In genomic region chr1:74012583-74012982, GRCh38 we compare ENCODE assay signal across 30 cellular contexts.
"Had no signal": no experiment of that assay in that cellular context is flagged by ENCODE, and none has a peak within 500 bp of the region (broad histone marks: within the 10 kb centered on the region; RNA-seq: fewer than 3 reads in every experiment).

No MANE protein-coding gene starts in this region.

- H3K4me3 ChIP-seq: body of pancreas, breast epithelium, SJCRH30, SK-N-MC had no signal

- FAIRE-seq: astrocyte had no signal

- ATAC-seq: activated CD4-positive, alpha-beta T cell treated with anti-CD3 and anti-CD28 coated beads for 36 hours; activated CD4-positive, CD25-positive, alpha-beta regulatory T cell treated with anti-CD3 and anti-CD28 coated beads, Interleukin-2, amount 50 U/mL, for 24 hours; activated CD8-positive, alpha-beta T cell treated with anti-CD3 and anti-CD28 coated beads, Interleukin-2, amount 10 ng/mL, durations not matched to agents 7 days and 5 days; body of pancreas; WTC11 had no signal

- H3K9me3 Mint-ChIP-seq: activated CD4-positive, alpha-beta T cell treated with anti-CD3 and anti-CD28 coated beads, Interleukin-2, amount 10 ng/mL, durations not matched to agents 7 days and 5 days; activated naive CD4-positive, alpha-beta T cell treated with anti-CD3 and anti-CD28 coated beads, Interleukin-2, amount 50 U/mL, for 24 hours; activated naive CD8-positive, alpha-beta T cell treated with anti-CD3 and anti-CD28 coated beads, Interleukin-2, amount 10 ng/mL, durations not matched to agents 7 days and 5 days; activated T-cell treated with anti-CD3 and anti-CD28 coated beads, Interleukin-2, amount 50 U/mL, for 24 hours; activated T-helper 2 cell treated with anti-CD3 and anti-CD28 coated beads, Interferon-gamma antibody, Interleukin-2, Interleukin-4, amounts not matched to agents 10 μg/mL and 5 μg/mL and 100 μg/mL, durations not matched to agents 14 hours and 24 hours and 36 hours; T-helper 1 cell treated with Interleukin-12 subunit alpha and Interleukin-12 subunit beta and Interleukin-4 antibody, amounts not matched to agents 30 μg/mL and 1 μg/mL, for 36 hours; T-helper 2 cell treated with Interferon-gamma antibody and Interleukin-4, amounts not matched to agents 5 μg/mL and 100 μg/mL, for 36 hours had no signal

- H3K27ac ChIP-seq: body of pancreas, breast epithelium, SJCRH30, SK-N-MC had no signal

- H3K27me3 ChIP-seq: body of pancreas, breast epithelium, SJCRH30 had no signal

- H3K4me1 ChIP-seq: body of pancreas, breast epithelium, SJCRH30 had no signal

- H3K36me3 Mint-ChIP-seq: activated naive CD4-positive, alpha-beta T cell treated with anti-CD3 and anti-CD28 coated beads, Interleukin-2, amount 50 U/mL, for 24 hours; activated naive CD8-positive, alpha-beta T cell treated with anti-CD3 and anti-CD28 coated beads, Interleukin-2, amount 10 ng/mL, durations not matched to agents 7 days and 5 days; WTC11 had no signal

- H3K4me3 Mint-ChIP-seq: activated CD4-positive, alpha-beta T cell treated with anti-CD3 and anti-CD28 coated beads for 36 hours; activated CD4-positive, alpha-beta T cell treated with anti-CD3 and anti-CD28 coated beads, Interleukin-2, amount 10 ng/mL, durations not matched to agents 7 days and 5 days; activated CD8-positive, alpha-beta T cell treated with anti-CD3 and anti-CD28 coated beads, Interleukin-2, amount 10 ng/mL, durations not matched to agents 7 days and 5 days; activated naive CD4-positive, alpha-beta T cell treated with anti-CD3 and anti-CD28 coated beads, Interleukin-2, amount 50 U/mL, for 24 hours; activated naive CD8-positive, alpha-beta T cell treated with anti-CD3 and anti-CD28 coated beads, Interleukin-2, amount 10 ng/mL, durations not matched to agents 7 days and 5 days; activated T-cell treated with anti-CD3 and anti-CD28 coated beads, Interleukin-2, amount 50 U/mL, for 24 hours; T-helper 1 cell treated with Interleukin-12 subunit alpha and Interleukin-12 subunit beta and Interleukin-4 antibody, amounts not matched to agents 30 μg/mL and 1 μg/mL, for 36 hours; T-helper 2 cell treated with Interferon-gamma antibody and Interleukin-4, amounts not matched to agents 5 μg/mL and 100 μg/mL, for 36 hours; WTC11 had no signal

- H3K9me3 ChIP-seq: body of pancreas, breast epithelium, SJCRH30 had no signal

- H3K36me3 ChIP-seq: breast epithelium, SJCRH30 had no signal

- H3K27me3 Mint-ChIP-seq: activated CD4-positive, alpha-beta T cell treated with anti-CD3 and anti-CD28 coated beads for 36 hours; activated CD4-positive, alpha-beta T cell treated with anti-CD3 and anti-CD28 coated beads, Interleukin-2, amount 10 ng/mL, durations not matched to agents 7 days and 5 days; activated naive CD8-positive, alpha-beta T cell treated with anti-CD3 and anti-CD28 coated beads, Interleukin-2, amount 10 ng/mL, durations not matched to agents 7 days and 5 days; activated T-cell treated with anti-CD3 and anti-CD28 coated beads, Interleukin-2, amount 50 U/mL, for 24 hours had no signal

- DNase-seq: activated CD4-positive, alpha-beta T cell treated with anti-CD3 and anti-CD28 coated beads for 36 hours; activated CD4-positive, alpha-beta T cell treated with anti-CD3 and anti-CD28 coated beads, Interleukin-2, amount 10 ng/mL, durations not matched to agents 7 days and 5 days; activated CD4-positive, alpha-beta T cell treated with anti-CD3 and anti-CD28 coated beads, Interleukin-2, amount 50 U/mL, for 48 hours; activated CD8-positive, alpha-beta T cell treated with anti-CD3 and anti-CD28 coated beads, Interleukin-2, amount 10 ng/mL, durations not matched to agents 7 days and 5 days; activated gamma-delta T cell; activated naive CD4-positive, alpha-beta T cell treated with Interleukin-2 at 50 U/mL for 16 hours; activated naive CD8-positive, alpha-beta T cell treated with anti-CD3 and anti-CD28 coated beads, Interleukin-2, amount 10 ng/mL, durations not matched to agents 7 days and 5 days; activated T-cell treated with anti-CD3 and anti-CD28 coated beads, Interleukin-2, amount 50 U/mL, for 24 hours; body of pancreas; Kasumi-1; MM.1S; MV-4-11; NCI-H1092 treated with DMSO at 0.1 percent for 48 hours; NCI-H1417 treated with DMSO at 0.1 percent for 48 hours; NCI-H187 treated with DMSO at 0.1 percent for 48 hours; NCI-H2081; NCI-H2171 treated with DMSO at 0.1 percent for 48 hours; NCI-H226; NCI-H446 treated with DMSO at 0.1 percent for 48 hours; Right ventricle myocardium superior; SJCRH30 had no signal

- H3K27ac Mint-ChIP-seq: activated CD4-positive, alpha-beta T cell treated with anti-CD3 and anti-CD28 coated beads for 36 hours; activated CD4-positive, alpha-beta T cell treated with anti-CD3 and anti-CD28 coated beads, Interleukin-2, amount 10 ng/mL, durations not matched to agents 7 days and 5 days; activated CD8-positive, alpha-beta T cell treated with anti-CD3 and anti-CD28 coated beads, Interleukin-2, amount 10 ng/mL, durations not matched to agents 7 days and 5 days; activated naive CD4-positive, alpha-beta T cell treated with anti-CD3 and anti-CD28 coated beads, Interleukin-2, amount 50 U/mL, for 24 hours; activated naive CD8-positive, alpha-beta T cell treated with anti-CD3 and anti-CD28 coated beads, Interleukin-2, amount 10 ng/mL, durations not matched to agents 7 days and 5 days; activated T-cell treated with anti-CD3 and anti-CD28 coated beads, Interleukin-2, amount 50 U/mL, for 24 hours; activated T-helper 2 cell treated with anti-CD3 and anti-CD28 coated beads, Interferon-gamma antibody, Interleukin-2, Interleukin-4, amounts not matched to agents 10 μg/mL and 5 μg/mL and 100 μg/mL, durations not matched to agents 14 hours and 24 hours and 36 hours; T-helper 1 cell treated with Interleukin-12 subunit alpha and Interleukin-12 subunit beta and Interleukin-4 antibody, amounts not matched to agents 30 μg/mL and 1 μg/mL, for 36 hours; T-helper 2 cell treated with Interferon-gamma antibody and Interleukin-4, amounts not matched to agents 5 μg/mL and 100 μg/mL, for 36 hours; WTC11 had no signal
